23 cellular contexts compared by ENCODE assay signal in genomic region chr16:85722497-85722896, GRCh38. TPM values are rescaled to one million over a fixed set of nuclear protein-coding genes. Genes with fewer than 3 reads are reported as not detected.
DNase-seq lines count a peak whose midpoint lies in the region; ATAC-seq, FAIRE-seq and TF ChIP-seq lines count a peak whose summit lies in the region.
"Had no signal": no experiment of that assay in that cellular context is flagged by ENCODE, and none has a peak within 500 bp of the region (broad histone marks: within the 10 kb centered on the region; RNA-seq: fewer than 3 reads in every experiment).

No MANE protein-coding gene starts in this region.

- H3K9me3 ChIP-seq in HepG2 (ENCODE audit: low read length) (no peaks in the 10 kb centered on the region), right lobe of liver (no peaks in the 10 kb centered on the region), endodermal cell (ENCODE audit: control insufficient read depth, low read length) (no peaks in the 10 kb centered on the region), osteoblast (ENCODE audit: low read depth, low read length) (no peaks in the 10 kb centered on the region)
- H3K9me3 ChIP-seq: BE2C, HAP-1, SK-N-SH had no signal

- no peak for TF ChIP-seq POLR2A in HepG2 (IDR thresholded peaks at IDR 0.05; ENCODE audit: insufficient read depth in 1 of 2, low read depth in 2 of 2, low read length in 2 of 2)
- no peak for TF ChIP-seq POLR2A in right lobe of liver (IDR thresholded peaks at IDR 0.05)

- POLR2A ChIA-PET in HepG2 (lab: Yijun Ruan, JAX) = no interaction called here

- H3K79me2 ChIP-seq in HepG2 (ENCODE audit: insufficient read depth, low read length) (no peaks in the 10 kb centered on the region), osteoblast (ENCODE audit: insufficient read depth, low read length) (no peaks in the 10 kb centered on the region)

- no TSS peak for BruUV-seq in HepG2 (replicated peaks; lab: Mats Ljungman, UMichigan)

- ATAC-seq in HepG2 = no peak
- no peak for ATAC-seq in right lobe of liver
- no peak for ATAC-seq in GM21723 (IDR thresholded peaks at IDR 0.05; ENCODE audit: unreplicated experiment)
- ATAC-seq in GM18867 (IDR thresholded peaks at IDR 0.05; ENCODE audit: unreplicated experiment) = no peak
- ATAC-seq: PC-3 had no signal

- in situ Hi-C loops in HepG2 (cut with HindIII; ENCODE audit: extremely low pct_ligation_motif_present, low pct_unique_long_range_greater_than_20kb) = no loop called here

- H3K27ac Mint-ChIP-seq in endodermal cell = no peak overlapping the region
- H3K27ac Mint-ChIP-seq: IgD-negative memory B cell had no signal

- H3K4me2 ChIP-seq in HepG2 (ENCODE audit: low read depth, low read length) = no peak overlapping the region
- H3K4me2 ChIP-seq in osteoblast (ENCODE audit: insufficient read depth, low read length) = no peak overlapping the region
- H3K4me2 ChIP-seq: SK-N-SH had no signal

- H3K36me3 ChIP-seq in HepG2 (replicated peaks in 1 of 2; ENCODE audit: control insufficient read depth in 1 of 2, insufficient read depth in 2 of 2, low read length in 2 of 2) = no peaks in the 10 kb centered on the region
- no peaks in the 10 kb centered on the region for H3K36me3 ChIP-seq in right lobe of liver
- H3K36me3 ChIP-seq in endodermal cell (ENCODE audit: control insufficient read depth, insufficient read depth, low read length) = no peaks in the 10 kb centered on the region
- H3K36me3 ChIP-seq in osteoblast (ENCODE audit: insufficient read depth, low read length) = no peaks in the 10 kb centered on the region
- H3K36me3 ChIP-seq: BE2C, HAP-1 had no signal

- no peak for DNase-seq in HepG2 (ENCODE audit: low spot score)
- no peak for DNase-seq in right lobe of liver
- no peak for DNase-seq in endodermal cell
- DNase-seq in osteoblast (ENCODE audit: insufficient read length, low spot score, missing footprints) = peak; percentile 43
- no peak for DNase-seq in GM19240 (ENCODE audit: insufficient read length, low spot score)
- no peak for DNase-seq in activated effector memory CD4-positive, alpha-beta T cell treated with anti-CD3 and anti-CD28 coated beads, Interleukin-2, amount 50 U/mL, for 16 hours
- DNase-seq: BE2C, EL, GF-D8, GM23248, NCI-H1694, NCI-H2081 treated with DMSO at 0.1 percent for 48 hours, NCI-H446 treated with DMSO at 0.1 percent for 48 hours, NCI-H526 treated with DMSO at 0.1 percent for 48 hours, PC-3, RPMI8226, SIG-M5, SK-N-SH had no signal

- no peak overlapping the region for H3K9ac ChIP-seq in HepG2 (ENCODE audit: insufficient read depth, low read depth, low read length)
- no peak overlapping the region for H3K9ac ChIP-seq in endodermal cell (ENCODE audit: extremely low read depth, low read length, poor library complexity, severe bottlenecking)
- H3K9ac ChIP-seq: GM23248, SK-N-SH had no signal

- H3K4me3 ChIP-seq in HepG2 (replicated peaks in 1 of 3; ENCODE audit: insufficient read depth in 1 of 3, low read depth in 2 of 3, low read length in 3 of 3) (no peak overlapping the region), right lobe of liver (no peak overlapping the region), endodermal cell (ENCODE audit: low read length) (no peak overlapping the region), osteoblast (ENCODE audit: insufficient read depth, low read length) (no peak overlapping the region)
- H3K4me3 ChIP-seq: GM23248, HAP-1 had no signal

- H3K27me3 ChIP-seq in HepG2 (ENCODE audit: control insufficient read depth in 1 of 2, insufficient read depth in 2 of 2, low read length in 2 of 2) (peaks cover 3 to 10% of the 10 kb centered on the region in 2 experiments; a peak in 3 of 5 replicates), right lobe of liver (no peaks in the 10 kb centered on the region), endodermal cell (ENCODE audit: control insufficient read depth, insufficient read depth, low read length, poor library complexity, severe bottlenecking) (no peaks in the 10 kb centered on the region), osteoblast (ENCODE audit: insufficient read depth, low read length) (no peaks in the 10 kb centered on the region)
- H3K27me3 ChIP-seq: BE2C had no signal

- peaks cover 3% of the 10 kb centered on the region; the same call in 1 of the 2 replicates for H4K20me1 ChIP-seq in HepG2 (ENCODE audit: insufficient read depth, low read length)
- peaks cover 6% of the 10 kb centered on the region for H4K20me1 ChIP-seq in osteoblast (ENCODE audit: insufficient read depth, low read length)

- H2AFZ ChIP-seq in HepG2 (ENCODE audit: low read length) (no peak overlapping the region), osteoblast (ENCODE audit: low read length) (no peak overlapping the region)
- H2AFZ ChIP-seq: GM23248 had no signal

- no peak for TF ChIP-seq RAD21 in HepG2 (CRISPR knock-in tag; IDR thresholded peaks at IDR 0.05)

- H3K27me3 Mint-ChIP-seq in endodermal cell (ENCODE audit: insufficient read depth) = no peaks in the 10 kb centered on the region
- H3K27me3 Mint-ChIP-seq: IgD-negative memory B cell had no signal

- H3K4me3 Mint-ChIP-seq in endodermal cell = no peak overlapping the region
- H3K4me3 Mint-ChIP-seq: IgD-negative memory B cell had no signal

- CTCF ChIA-PET in HepG2 (lab: Yijun Ruan, JAX; ENCODE audit: low intra/inter-chr PET ratio, low total read pairs) = no interaction called here

- no peaks in the 10 kb centered on the region for H3K4me1 Mint-ChIP-seq in endodermal cell

- intact Hi-C loops in HepG2 (cut with micrococcal nuclease; ENCODE audit: unreplicated experiment) = no loop called here
- intact Hi-C loops in right lobe of liver (cut with DNase I) = no loop called here

- H3K9me3 Mint-ChIP-seq in endodermal cell = no peaks in the 10 kb centered on the region
- H3K9me3 Mint-ChIP-seq: IgD-negative memory B cell had no signal

- TF ChIP-seq EP300 in HepG2 (IDR thresholded peaks at IDR 0.05; ENCODE audit: low read depth in 2 of 2, low read length in 2 of 2) (no peak), HepG2 (CRISPR knock-in tag; IDR thresholded peaks at IDR 0.05; ENCODE audit: borderline replicate concordance) (no peak)

- peaks cover 6% of the 10 kb centered on the region for H3K36me3 Mint-ChIP-seq in endodermal cell (ENCODE audit: low read depth)

- H3K27ac ChIP-seq in HepG2 (ENCODE audit: extremely low read length, insufficient read depth, low read length) = no peak overlapping the region
- no peak overlapping the region for H3K27ac ChIP-seq in right lobe of liver
- peak overlapping the region; percentile 68 for H3K27ac ChIP-seq in endodermal cell (ENCODE audit: low read depth, low read length)
- H3K27ac ChIP-seq in osteoblast (ENCODE audit: low read depth, low read length) = no peak overlapping the region
- H3K27ac ChIP-seq: GM23248 had no signal

- no peak for FAIRE-seq in HepG2 (lab: Jason Lieb, UNC)
- FAIRE-seq: GM19239 had no signal

- TF ChIP-seq CTCF in HepG2 (CRISPR knock-in tag; IDR thresholded peaks at IDR 0.05) = no peak
- no peak for TF ChIP-seq CTCF in right lobe of liver (IDR thresholded peaks at IDR 0.05)
- TF ChIP-seq CTCF in endodermal cell (conservative IDR thresholded peaks at IDR 0.05) = no peak
- no peak for TF ChIP-seq CTCF in osteoblast (IDR thresholded peaks at IDR 0.05; ENCODE audit: extremely low read depth, low read depth, low read length)

- WGBS in HepG2 (ENCODE audit: low lambda C conversion rate) = 32% methylated on average over 12 of the region's 14 CpGs
- no CpG with 5 or more reads among the region's 14 CpGs for WGBS in right lobe of liver (ENCODE audit: insufficient coverage, low coverage, low lambda C conversion rate, missing lambda C conversion rate)
- 68 to 89% methylated on average over 12 to 14 of the region's 14 CpGs for whole genome bisulfite sequencing in endodermal cell (ENCODE audit: insufficient coverage in 1 of 2, insufficient read length in 1 of 2), 2 experiments

- H3K4me1 ChIP-seq in HepG2 (ENCODE audit: insufficient read depth, low read length) (peaks cover 18% of the 10 kb centered on the region), right lobe of liver (peaks cover 0 to 15% (median 3%) of the 10 kb centered on the region in 4 donors), endodermal cell (ENCODE audit: control insufficient read depth, insufficient read depth, low read length) (peaks cover 2% of the 10 kb centered on the region), osteoblast (ENCODE audit: insufficient read depth, low read length) (no peaks in the 10 kb centered on the region)
- H3K4me1 ChIP-seq: HAP-1 had no signal

RNA-seq across cellular contexts. Expression of gene C16orf74, which starts 28.4 kb away (rescaled TPM):
- total RNA-seq in HepG2 (2016; rRNA removed; fragmentation: Illumina TruSeq; extraction: Trizol) (0.13 TPM in 1 of 2 replicates, not detected in the other), right lobe of liver (under 1 TPM in 4 of 6 experiments, not detected in 2; 0.31 to 0.98 (median 0.70) TPM), endodermal cell (1 to 10 TPM; 3.6 to 7.4 TPM), osteoblast (0.59 and 0.72 TPM in 2 replicates)
- 0.35 TPM in 1 of 2 replicates, not detected in the other for total RNA-seq in HepG2 (2016; cell fraction: cytosol; rRNA removed; fragmentation: Illumina TruSeq; extraction: Trizol; ENCODE audit: low read depth)
- total RNA-seq in HepG2 (2016; cell fraction: insoluble cytoplasmic fraction; rRNA removed; fragmentation: Illumina TruSeq; extraction: Trizol) = not detected in 2 replicates
- not detected in 2 replicates for total RNA-seq in HepG2 (2016; cell fraction: membrane; rRNA removed; fragmentation: Illumina TruSeq; extraction: Trizol)
- total RNA-seq in HepG2 (2016; cell fraction: nucleus; rRNA removed; fragmentation: Illumina TruSeq; extraction: Trizol) = not detected in 2 replicates
- polyA plus RNA-seq in HepG2 (2011; rRNA removed) = 0.26 and 0.29 TPM in 2 replicates
- 0.13 and 0.28 TPM in 2 replicates for polyA plus RNA-seq in HepG2 (2011; cell fraction: cytosol; rRNA removed)
- 0.16 and 0.37 TPM in 2 replicates for polyA plus RNA-seq in HepG2 (2011; cell fraction: nucleus; rRNA removed)
- not detected in 2 replicates for polyA plus RNA-seq in HepG2 (2012)
- 0.35 and 0.65 TPM in 2 replicates for polyA plus RNA-seq in HepG2 (2016; cell fraction: cytosol; fragmentation: Illumina TruSeq; extraction: Trizol; ENCODE audit: low read depth)
- polyA plus RNA-seq in HepG2 (2016; cell fraction: insoluble cytoplasmic fraction; fragmentation: Illumina TruSeq; extraction: Trizol; ENCODE audit: low read depth) = not detected in 2 replicates
- 0.33 TPM in 1 of 2 replicates, not detected in the other for polyA plus RNA-seq in HepG2 (2016; cell fraction: membrane; fragmentation: Illumina TruSeq; extraction: Trizol; ENCODE audit: low read depth)
- polyA plus RNA-seq in HepG2 (2016; cell fraction: nucleus; fragmentation: Illumina TruSeq; extraction: Trizol; ENCODE audit: insufficient read depth, low read depth) = not detected in 2 replicates
- polyA minus RNA-seq in HepG2 (2011; rRNA and poly(A)+ RNA removed; ENCODE audit: low replicate concordance) = 0.44 and 7.8 TPM in 2 replicates
- polyA minus RNA-seq in HepG2 (2011; cell fraction: cytosol; rRNA and poly(A)+ RNA removed) = not detected in 2 replicates
- not detected in 2 replicates for polyA minus RNA-seq in HepG2 (2011; cell fraction: nucleus; rRNA and poly(A)+ RNA removed)
- 1.7 TPM for polyA plus RNA-seq in endodermal cell (2013, experiment 1 of 2)
- polyA plus RNA-seq in endodermal cell (2013, experiment 2 of 2) = 2.0 TPM

RNA-seq across cellular contexts. Expression of gene GINS2, which starts 33.7 kb away (rescaled TPM):
- total RNA-seq in HepG2 (2016; rRNA removed; fragmentation: Illumina TruSeq; extraction: Trizol) (48.3 and 61.7 TPM in 2 replicates), right lobe of liver (1 to 10 TPM in 4 of 6 experiments, under 1 TPM in 2; 0.49 to 4.7 (median 1.3) TPM), endodermal cell (10 to 100 TPM; 32.8 to 42.3 TPM), osteoblast (1.2 and 1.8 TPM in 2 replicates)
- 23.8 and 27.0 TPM in 2 replicates for total RNA-seq in HepG2 (2016; cell fraction: cytosol; rRNA removed; fragmentation: Illumina TruSeq; extraction: Trizol; ENCODE audit: low read depth)
- 48.0 and 66.5 TPM in 2 replicates for total RNA-seq in HepG2 (2016; cell fraction: insoluble cytoplasmic fraction; rRNA removed; fragmentation: Illumina TruSeq; extraction: Trizol)
- total RNA-seq in HepG2 (2016; cell fraction: membrane; rRNA removed; fragmentation: Illumina TruSeq; extraction: Trizol) = 37.7 and 42.3 TPM in 2 replicates
- 23.1 and 24.3 TPM in 2 replicates for total RNA-seq in HepG2 (2016; cell fraction: nucleus; rRNA removed; fragmentation: Illumina TruSeq; extraction: Trizol)
- polyA plus RNA-seq in HepG2 (2011; rRNA removed) = 7.7 and 10.6 TPM in 2 replicates
- 8.9 and 11.0 TPM in 2 replicates for polyA plus RNA-seq in HepG2 (2011; cell fraction: cytosol; rRNA removed)
- 3.9 and 4.5 TPM in 2 replicates for polyA plus RNA-seq in HepG2 (2011; cell fraction: nucleus; rRNA removed)
- polyA plus RNA-seq in HepG2 (2012) = 5.7 and 16.9 TPM in 2 replicates
- 28.1 and 34.5 TPM in 2 replicates for polyA plus RNA-seq in HepG2 (2016; cell fraction: cytosol; fragmentation: Illumina TruSeq; extraction: Trizol; ENCODE audit: low read depth)
- polyA plus RNA-seq in HepG2 (2016; cell fraction: insoluble cytoplasmic fraction; fragmentation: Illumina TruSeq; extraction: Trizol; ENCODE audit: low read depth) = 76.0 and 95.5 TPM in 2 replicates
- polyA plus RNA-seq in HepG2 (2016; cell fraction: membrane; fragmentation: Illumina TruSeq; extraction: Trizol; ENCODE audit: low read depth) = 36.4 and 39.0 TPM in 2 replicates
- polyA plus RNA-seq in HepG2 (2016; cell fraction: nucleus; fragmentation: Illumina TruSeq; extraction: Trizol; ENCODE audit: insufficient read depth, low read depth) = 38.9 and 39.5 TPM in 2 replicates
- polyA minus RNA-seq in HepG2 (2011; rRNA and poly(A)+ RNA removed; ENCODE audit: low replicate concordance) = 7.2 and 33.6 TPM in 2 replicates
- 3.9 and 4.1 TPM in 2 replicates for polyA minus RNA-seq in HepG2 (2011; cell fraction: cytosol; rRNA and poly(A)+ RNA removed)
- 4.7 and 6.2 TPM in 2 replicates for polyA minus RNA-seq in HepG2 (2011; cell fraction: nucleus; rRNA and poly(A)+ RNA removed)
- polyA plus RNA-seq in endodermal cell (2013, experiment 1 of 2) = 31.2 TPM
- polyA plus RNA-seq in endodermal cell (2013, experiment 2 of 2) = 30.9 TPM
